24 cellular contexts compared by ENCODE assay signal in genomic region chr11:46435679-46436078, GRCh38. TPM values are rescaled to one million over a fixed set of nuclear protein-coding genes. Genes with fewer than 3 reads are reported as not detected.
DNase-seq lines count a peak whose midpoint lies in the region; ATAC-seq and TF ChIP-seq lines count a peak whose summit lies in the region.
"Had no signal": no experiment of that assay in that cellular context is flagged by ENCODE, and none has a peak within 500 bp of the region (broad histone marks: within the 10 kb centered on the region; RNA-seq: fewer than 3 reads in every experiment).

No MANE protein-coding gene starts in this region.

- no peak overlapping the region for H3K27ac ChIP-seq in upper lobe of right lung
- no peak overlapping the region for H3K27ac ChIP-seq in tibial artery
- H3K27ac ChIP-seq: epithelial cell of prostate, PC-9, SJSA1, spleen had no signal

- H3K4me1 ChIP-seq in upper lobe of right lung (no peaks in the 10 kb centered on the region), tibial artery (no peaks in the 10 kb centered on the region)
- H3K4me1 ChIP-seq: SJSA1 had no signal

- intact Hi-C loops in Right ventricle myocardium inferior (cut with DNase I) = no loop called here
- intact Hi-C loops in cardiac septum (cut with DNase I) = no loop called here
- intact Hi-C loops in upper lobe of right lung (cut with DNase I) = no loop called here
- intact Hi-C loops in tibial artery (cut with DNase I; ENCODE audit: low total_unique reads) = no loop called here

- peaks cover 38% of the 10 kb centered on the region for H3K36me3 ChIP-seq in upper lobe of right lung
- H3K36me3 ChIP-seq in tibial artery = peaks cover 36 to 44% (median 39%) of the 10 kb centered on the region in 3 donors
- H3K36me3 ChIP-seq: BE2C had no signal

- no peak for TF ChIP-seq CTCF in fibroblast of the aortic adventitia (IDR thresholded peaks at IDR 0.05; ENCODE audit: insufficient read depth, low read length)
- TF ChIP-seq CTCF in upper lobe of right lung (IDR thresholded peaks at IDR 0.05) = no peak
- TF ChIP-seq CTCF in tibial artery (IDR thresholded peaks at IDR 0.05) = no peak

- no peak for DNase-seq in Right ventricle myocardium inferior (ENCODE audit: missing footprints)
- DNase-seq in cardiac septum (ENCODE audit: low spot score) = no peak
- DNase-seq in NCI-H1694 treated with DMSO at 0.1 percent for 48 hours (lab: John Stamatoyannopoulos, UW) = peak; percentile 3
- DNase-seq in fibroblast of the aortic adventitia (ENCODE audit: low read depth) = peak; percentile 13
- DNase-seq in upper lobe of right lung = no peak
- no peak for DNase-seq in germinal center (ENCODE audit: low spot score)
- DNase-seq in tibial artery = no peak
- no peak for DNase-seq in OCI-M2 (lab: John Stamatoyannopoulos, UW; ENCODE audit: unreplicated experiment)
- DNase-seq: activated CD8-positive, alpha-beta memory T cell treated with anti-CD3 and anti-CD28 coated beads, Interleukin-2, amount 50 U/mL, for 4 hours; activated naive CD8-positive, alpha-beta T cell treated with anti-CD3 and anti-CD28 coated beads, Interleukin-2, amount 10 ng/mL, durations not matched to agents 7 days and 5 days; BE2C; foreskin melanocyte; kidney; NCI-H1417 treated with DMSO at 0.1 percent for 48 hours; NCI-H2227 treated with DMSO at 0.1 percent for 48 hours; NCI-H748 treated with DMSO at 0.1 percent for 48 hours; PC-9; spleen; stimulated activated CD4-positive, alpha-beta T cell treated with anti-CD3 and anti-CD28 coated beads, Interleukin-4, amount 100 ng/mL, for 1 hour; stimulated activated naive CD4-positive, alpha-beta T cell treated with Interleukin-2 at 50 U/mL for 16 hours had no signal

- ATAC-seq in Right ventricle myocardium inferior = peak; percentile 44
- peak; percentile 43 for ATAC-seq in upper lobe of right lung

- H3K4me3 ChIP-seq in fibroblast of the aortic adventitia (ENCODE audit: low read depth, low read length) = no peak overlapping the region
- H3K4me3 ChIP-seq in upper lobe of right lung = no peak overlapping the region
- no peak overlapping the region for H3K4me3 ChIP-seq in tibial artery
- H3K4me3 ChIP-seq: PC-9, SJSA1, spleen had no signal

- H3K9me3 ChIP-seq in upper lobe of right lung (no peaks in the 10 kb centered on the region), tibial artery (no peaks in the 10 kb centered on the region)
- H3K9me3 ChIP-seq: BE2C, SJSA1, spleen had no signal

- H3K27me3 ChIP-seq in upper lobe of right lung = no peaks in the 10 kb centered on the region
- no peaks in the 10 kb centered on the region for H3K27me3 ChIP-seq in tibial artery
- H3K27me3 ChIP-seq: BE2C, SJSA1, spleen had no signal

RNA-seq across cellular contexts. Expression of gene CHRM4, which starts 44.1 kb away (rescaled TPM):
- not detected for total RNA-seq in Right ventricle myocardium inferior
- 0.27 TPM for total RNA-seq in cardiac septum
- not detected in 2 replicates for total RNA-seq in fibroblast of the aortic adventitia (ENCODE audit: low replicate concordance)
- 0.35 TPM for total RNA-seq in upper lobe of right lung
- total RNA-seq: A673, MCF 10A had no signal

RNA-seq across cellular contexts. Expression of gene MDK, which starts 54.2 kb away (rescaled TPM):
- total RNA-seq in Right ventricle myocardium inferior (3.2 TPM), cardiac septum (6.2 TPM), fibroblast of the aortic adventitia (ENCODE audit: low replicate concordance) (52.2 and 96.0 TPM in 2 replicates), upper lobe of right lung (24.7 TPM)

Comparison
In these comparisons a context has a peak if more than half of its experiments do, and no peak if none do; other contexts are left out.
1. DNase-seq: peak in NCI-H1694 treated with DMSO at 0.1 percent for 48 hours (single experiment) and fibroblast of the aortic adventitia (single experiment); none in Right ventricle myocardium inferior (single experiment), cardiac septum (single experiment), upper lobe of right lung (single experiment), germinal center (single experiment), tibial artery (0 of 2) and OCI-M2 (single experiment).